In the genomic region with DNA sequence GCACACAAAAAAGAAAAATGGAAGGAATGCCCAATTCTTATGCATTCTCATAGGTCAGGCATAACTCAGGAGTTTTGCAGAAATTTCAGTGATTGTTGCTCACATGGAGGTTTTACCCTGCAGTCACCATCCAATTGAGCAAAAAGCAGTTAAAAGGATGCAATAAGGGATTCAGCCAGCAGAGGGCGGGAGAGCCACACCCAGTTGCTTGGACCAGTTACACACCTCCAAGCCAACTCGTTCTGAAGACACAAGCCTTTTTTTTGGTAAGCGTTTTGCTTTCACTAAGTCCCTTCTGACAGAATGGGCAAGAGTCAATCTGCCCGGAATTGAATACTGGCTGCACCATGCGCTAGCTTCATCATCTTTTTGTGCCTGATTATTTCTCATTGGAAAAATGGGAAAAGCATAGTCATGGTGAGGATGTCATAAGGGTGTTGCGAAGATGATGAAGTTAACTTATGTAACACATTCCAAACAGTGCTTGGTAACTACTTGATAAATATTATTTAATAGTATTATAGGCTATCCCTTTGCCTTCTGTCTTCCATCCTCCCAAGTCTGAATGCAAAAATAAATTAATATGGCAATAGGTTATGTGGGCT, we compare ENCODE assay signal across 8 cellular contexts.
DNase-seq lines count a peak whose midpoint lies in the region; ATAC-seq and TF ChIP-seq lines count a peak whose summit lies in the region.

No MANE protein-coding gene starts in this region.

- H3K36me3 Mint-ChIP-seq in naive B cell = no peaks in the 10 kb centered on the region
- H3K36me3 Mint-ChIP-seq in stimulated activated memory B cell treated with anti-CD40 and anti-IgM and Interleukin-4, amounts not matched to agents 10 μg/mL and 1 μg/mL and 100 μg/mL, for 72 hours = no peaks in the 10 kb centered on the region

- H3K27ac Mint-ChIP-seq in naive B cell = peak overlapping the region in 1 of 6 donors; percentile 65
- no peak overlapping the region for H3K27ac Mint-ChIP-seq in stimulated activated memory B cell treated with anti-CD40 and anti-IgM and Interleukin-4, amounts not matched to agents 10 μg/mL and 1 μg/mL and 100 μg/mL, for 72 hours

- TF ChIP-seq POLR2A in erythroblast (IDR thresholded peaks at IDR 0.05; ENCODE audit: low read length) = no peak

- no peak overlapping the region for H3K4me3 Mint-ChIP-seq in naive B cell
- no peak overlapping the region for H3K4me3 Mint-ChIP-seq in stimulated activated memory B cell treated with anti-CD40 and anti-IgM and Interleukin-4, amounts not matched to agents 10 μg/mL and 1 μg/mL and 100 μg/mL, for 72 hours

- DNase-seq in Caki2 (ENCODE audit: low read depth) (peak; percentile 47), GM20000 (ENCODE audit: low spot score) (peak; percentile 40), NOMO-1 treated with dmso at 0.1 percent for 144 hours (lab: John Stamatoyannopoulos, UW; ENCODE audit: unreplicated experiment) (peak; percentile 61), erythroblast (lab: John Stamatoyannopoulos, UW) (peak; percentile 71 to 84), naive B cell (peak; percentile 25)
- peak; percentile 34 for DNase-seq in activated CD8-positive, alpha-beta memory T cell treated with anti-CD3 and anti-CD28 coated beads, Interleukin-2, amount 50 U/mL, for 4 hours

- peaks cover 0 to 5% (median 0%) of the 10 kb centered on the region in 3 donors for H3K4me1 Mint-ChIP-seq in naive B cell
- no peaks in the 10 kb centered on the region for H3K4me1 Mint-ChIP-seq in stimulated activated memory B cell treated with anti-CD40 and anti-IgM and Interleukin-4, amounts not matched to agents 10 μg/mL and 1 μg/mL and 100 μg/mL, for 72 hours

- peak; percentile 86 for TF ChIP-seq CTCF in GM20000 (IDR thresholded peaks at IDR 0.05; ENCODE audit: extremely low read depth, missing control alignments)

- no peaks in the 10 kb centered on the region for H3K9me3 Mint-ChIP-seq in naive B cell
- H3K9me3 Mint-ChIP-seq in stimulated activated memory B cell treated with anti-CD40 and anti-IgM and Interleukin-4, amounts not matched to agents 10 μg/mL and 1 μg/mL and 100 μg/mL, for 72 hours = no peaks in the 10 kb centered on the region

- ATAC-seq in HG03571 (IDR thresholded peaks at IDR 0.05; ENCODE audit: unreplicated experiment) = peak; percentile 84
- peak; percentile 14 to 47 for ATAC-seq in naive B cell (ENCODE audit: low read depth in 2 of 2)
- ATAC-seq in stimulated activated memory B cell treated with anti-CD40 and anti-IgM and Interleukin-4, amounts not matched to agents 10 μg/mL and 1 μg/mL and 100 μg/mL, for 72 hours = peak; percentile 56

- H3K27me3 Mint-ChIP-seq in naive B cell = no peaks in the 10 kb centered on the region
- H3K27me3 Mint-ChIP-seq in stimulated activated memory B cell treated with anti-CD40 and anti-IgM and Interleukin-4, amounts not matched to agents 10 μg/mL and 1 μg/mL and 100 μg/mL, for 72 hours = no peaks in the 10 kb centered on the region

- in situ Hi-C loops in Caki2 (cut with HindIII; ENCODE audit: low pct_unique_long_range_greater_than_20kb, low sequenced_read_pairs) = no loop called here

Comparison
In these comparisons a context has a peak if more than half of its experiments do, and no peak if none do; other contexts are left out.
1. Peak in every context shown above with its lines: DNase-seq and ATAC-seq.
2. DNase-seq: peak in every context shown above with its lines; median percentile 78 in erythroblast; 61 in NOMO-1 treated with dmso at 0.1 percent for 144 hours; 47 in Caki2; 40 in GM20000; 34 in activated CD8-positive, alpha-beta memory T cell treated with anti-CD3 and anti-CD28 coated beads, Interleukin-2, amount 50 U/mL, for 4 hours; 25 in naive B cell.
3. ATAC-seq: peak in every context shown above with its lines; median percentile 84 in HG03571; 56 in stimulated activated memory B cell treated with anti-CD40 and anti-IgM and Interleukin-4, amounts not matched to agents 10 μg/mL and 1 μg/mL and 100 μg/mL, for 72 hours; 30 in naive B cell.